In the genomic region with DNA sequence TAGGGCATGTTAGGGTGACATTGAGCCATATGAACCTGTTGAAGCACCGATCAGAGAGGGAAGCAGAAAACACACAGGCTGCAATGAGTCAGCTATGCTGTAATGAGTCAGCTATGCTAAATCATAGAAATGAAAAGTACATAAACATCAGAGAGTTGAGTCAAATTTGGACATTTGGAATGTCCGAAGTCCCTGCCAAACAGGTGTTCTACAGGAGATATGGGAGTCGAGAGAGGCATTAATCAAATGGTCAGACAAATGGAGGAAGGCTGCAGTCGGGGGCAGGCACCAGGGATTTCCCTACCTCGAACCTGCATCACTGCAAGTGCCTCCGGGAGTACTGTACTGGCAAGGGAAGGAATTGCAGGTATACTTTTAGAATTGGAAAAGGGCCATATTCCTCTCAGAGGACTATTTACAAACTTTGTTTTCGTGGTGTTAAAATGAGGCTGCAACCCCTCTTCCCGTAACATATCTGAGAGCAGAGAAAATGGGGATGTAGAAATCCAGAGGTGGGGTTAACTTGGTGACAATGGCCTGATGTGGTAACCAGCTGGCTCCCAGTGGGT, we compare ENCODE assay signal across 9 cellular contexts. TPM values are rescaled to one million over a fixed set of nuclear protein-coding genes. Genes with fewer than 3 reads are reported as not detected.
DNase-seq lines count a peak whose midpoint lies in the region; ATAC-seq and TF ChIP-seq lines count a peak whose summit lies in the region.
"Had no signal": no experiment of that assay in that cellular context is flagged by ENCODE, and none has a peak within 500 bp of the region (broad histone marks: within the 10 kb centered on the region; RNA-seq: fewer than 3 reads in every experiment).

No MANE protein-coding gene starts in this region.

- H3K4me1 Mint-ChIP-seq in activated CD8-positive, alpha-beta T cell treated with anti-CD3 and anti-CD28 coated beads, Interleukin-2, amount 10 ng/mL, durations not matched to agents 7 days and 5 days (ENCODE audit: low read depth): peaks cover 19% of the 10 kb centered on the region
- H3K4me1 Mint-ChIP-seq: nephron had no signal

- no peaks in the 10 kb centered on the region for H3K27me3 Mint-ChIP-seq in activated CD8-positive, alpha-beta T cell treated with anti-CD3 and anti-CD28 coated beads, Interleukin-2, amount 10 ng/mL, durations not matched to agents 7 days and 5 days (ENCODE audit: low read depth)

- POLR2A ChIA-PET in activated CD8-positive, alpha-beta T cell treated with anti-CD3 and anti-CD28 coated beads, Interleukin-2, amount 10 ng/mL, durations not matched to agents 7 days and 5 days (lab: Charles Lee): interaction anchor here (1.0 to 2.0 kb wide), 4 partner anchors 14 to 23 kb away, joined by 3 to 10 read pairs (median 6); a partner anchor contains a TSS

- H3K36me3 ChIP-seq in left lung: no peaks in the 10 kb centered on the region

- H3K36me3 Mint-ChIP-seq in activated CD8-positive, alpha-beta T cell treated with anti-CD3 and anti-CD28 coated beads, Interleukin-2, amount 10 ng/mL, durations not matched to agents 7 days and 5 days (ENCODE audit: low read depth): no peaks in the 10 kb centered on the region

- 40 to 42% methylated on average over 8 of the region's 8 CpGs for WGBS in lower leg skin, 2 donors

- peak overlapping the region; percentile 8; the same call in 1 of the 2 replicates for H3K4me3 ChIP-seq in GM08714 (ENCODE audit: low read length)
- H3K4me3 ChIP-seq in left lung: peak overlapping the region in 1 of 2 donors; percentile 17
- no peak overlapping the region for H3K4me3 ChIP-seq in lower leg skin (ENCODE audit: low read depth, poor library complexity, severe bottlenecking)

- DNase-seq in activated CD8-positive, alpha-beta T cell treated with anti-CD3 and anti-CD28 coated beads, Interleukin-2, amount 10 ng/mL, durations not matched to agents 7 days and 5 days: no peak
- DNase-seq in left lung (no peak), Kasumi-1 (lab: John Stamatoyannopoulos, UW) (no peak), lower leg skin (ENCODE audit: low spot score in 2 of 2) (no peak)
- no peak for DNase-seq in effector CD8-positive, alpha-beta T cell (lab: John Stamatoyannopoulos, UW)

- peak overlapping the region; percentile 91 for H3K27ac Mint-ChIP-seq in activated CD8-positive, alpha-beta T cell treated with anti-CD3 and anti-CD28 coated beads, Interleukin-2, amount 10 ng/mL, durations not matched to agents 7 days and 5 days
- H3K27ac Mint-ChIP-seq: nephron had no signal

- TF ChIP-seq CTCF in left lung (IDR thresholded peaks at IDR 0.05): no peak
- TF ChIP-seq CTCF in lower leg skin (IDR thresholded peaks at IDR 0.05): no peak

- no peak overlapping the region for H3K4me3 Mint-ChIP-seq in activated CD8-positive, alpha-beta T cell treated with anti-CD3 and anti-CD28 coated beads, Interleukin-2, amount 10 ng/mL, durations not matched to agents 7 days and 5 days
- H3K4me3 Mint-ChIP-seq: nephron had no signal

- peaks cover 0 to 22% of the 10 kb centered on the region in 2 donors for H3K4me1 ChIP-seq in left lung

- ATAC-seq in GM21367 (IDR thresholded peaks at IDR 0.05; ENCODE audit: unreplicated experiment) (peak; percentile 57), HG03457 (IDR thresholded peaks at IDR 0.05; ENCODE audit: unreplicated experiment) (peak; percentile 65), left lung (peak; percentile 85)
- ATAC-seq in activated CD8-positive, alpha-beta T cell treated with anti-CD3 and anti-CD28 coated beads, Interleukin-2, amount 10 ng/mL, durations not matched to agents 7 days and 5 days: peak; percentile 29

- peak overlapping the region in 1 of 2 donors; percentile 82 for H3K27ac ChIP-seq in left lung

- intact Hi-C loops in left lung (cut with DNase I): no loop called here
- intact Hi-C loops in lower leg skin (cut with DNase I; ENCODE audit: low total_unique reads): no loop called here

- TF ChIP-seq POLR2A in lower leg skin (IDR thresholded peaks at IDR 0.05): no peak

- H3K27me3 ChIP-seq in left lung: no peaks in the 10 kb centered on the region

- CTCF ChIA-PET in activated CD8-positive, alpha-beta T cell treated with anti-CD3 and anti-CD28 coated beads, Interleukin-2, amount 10 ng/mL, durations not matched to agents 7 days and 5 days (lab: Charles Lee): interaction anchor here (0.8 to 1.9 kb wide), 5 partner anchors 8 to 75 kb away, joined by 3 to 9 read pairs (median 6); no protein-coding TSS in a partner anchor

- H3K9me3 Mint-ChIP-seq in activated CD8-positive, alpha-beta T cell treated with anti-CD3 and anti-CD28 coated beads, Interleukin-2, amount 10 ng/mL, durations not matched to agents 7 days and 5 days (ENCODE audit: insufficient read depth): no peaks in the 10 kb centered on the region
- H3K9me3 Mint-ChIP-seq: nephron had no signal

- no peaks in the 10 kb centered on the region for H3K9me3 ChIP-seq in left lung

RNA-seq across cellular contexts. Expression of a gene that starts 8.8 kb away (rescaled TPM):
- total RNA-seq in activated CD8-positive, alpha-beta T cell treated with anti-CD3 and anti-CD28 coated beads, Interleukin-2, amount 10 ng/mL, durations not matched to agents 7 days and 5 days: 100 to 1,000 TPM; 121 to 122 TPM
- total RNA-seq in left lung: 10 to 100 TPM; 35.5 to 45.5 TPM
- total RNA-seq in lower leg skin: 10 to 100 TPM; 15.4 to 25.8 (median 22.9) TPM

Comparison
In these comparisons a context has a peak if more than half of its experiments do, and no peak if none do; other contexts are left out.
1. ATAC-seq: peak in every context shown above with its lines; median percentile 85 in left lung; 65 in HG03457; 57 in GM21367; 29 in activated CD8-positive, alpha-beta T cell treated with anti-CD3 and anti-CD28 coated beads, Interleukin-2, amount 10 ng/mL, durations not matched to agents 7 days and 5 days.